Comparison of ENCODE assay signal across 2 cellular contexts in genomic region chr17:73560661-73561060, GRCh38.
TF ChIP-seq lines count a peak whose summit lies in the region.

No MANE protein-coding gene starts in this region.

TF ChIP-seq in SK-N-SH, 30 proteins besides CTCF, POLR2A, EP300 and RAD21 (continued from another document):
- no peak for TF ChIP-seq FOXM1 (IDR thresholded peaks at IDR 0.05; ENCODE audit: low read depth)
- TF ChIP-seq ZBTB33 (IDR thresholded peaks at IDR 0.05; ENCODE audit: borderline replicate concordance, low read depth) = no peak
- no peak for TF ChIP-seq NFIC (IDR thresholded peaks at IDR 0.05; ENCODE audit: borderline replicate concordance)
- TF ChIP-seq RXRA (IDR thresholded peaks at IDR 0.05; ENCODE audit: borderline replicate concordance, low read depth) = no peak
- TF ChIP-seq, protein P1, sequence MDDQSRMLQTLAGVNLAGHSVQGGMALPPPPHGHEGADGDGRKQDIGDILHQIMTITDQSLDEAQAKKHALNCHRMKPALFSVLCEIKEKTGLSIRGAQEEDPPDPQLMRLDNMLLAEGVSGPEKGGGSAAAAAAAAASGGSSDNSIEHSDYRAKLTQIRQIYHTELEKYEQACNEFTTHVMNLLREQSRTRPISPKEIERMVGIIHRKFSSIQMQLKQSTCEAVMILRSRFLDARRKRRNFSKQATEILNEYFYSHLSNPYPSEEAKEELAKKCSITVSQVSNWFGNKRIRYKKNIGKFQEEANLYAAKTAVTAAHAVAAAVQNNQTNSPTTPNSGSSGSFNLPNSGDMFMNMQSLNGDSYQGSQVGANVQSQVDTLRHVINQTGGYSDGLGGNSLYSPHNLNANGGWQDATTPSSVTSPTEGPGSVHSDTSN (IDR thresholded peaks at IDR 0.05) = no peak
- TF ChIP-seq GABPA (IDR thresholded peaks at IDR 0.05; ENCODE audit: low read depth) = no peak
- TF ChIP-seq NRF1 (IDR thresholded peaks at IDR 0.05; ENCODE audit: low read depth, low read length) = no peak
- no peak for TF ChIP-seq SMC3 (IDR thresholded peaks at IDR 0.05; ENCODE audit: low read depth, low read length)
- no peak for TF ChIP-seq REST (IDR thresholded peaks at IDR 0.05; ENCODE audit: low read depth, low read length)
- TF ChIP-seq YY1 (IDR thresholded peaks at IDR 0.05; ENCODE audit: low read depth) = no peak
- no peak for TF ChIP-seq ELF1 (IDR thresholded peaks at IDR 0.05)
- no peak for TF ChIP-seq SIN3A (IDR thresholded peaks at IDR 0.05; ENCODE audit: borderline replicate concordance, low read depth, low read length)
- TF ChIP-seq MXI1 (IDR thresholded peaks at IDR 0.05; ENCODE audit: low read depth, low read length) = no peak
- TF ChIP-seq RFX5 (IDR thresholded peaks at IDR 0.05; ENCODE audit: low read length) = no peak

TF ChIP-seq in SK-N-SH treated with all-trans-retinoic acid at 6 μM for 48 hours, 23 proteins besides CTCF, POLR2A, EP300 and RAD21 (continued from another document):
- TF ChIP-seq, protein P2, sequence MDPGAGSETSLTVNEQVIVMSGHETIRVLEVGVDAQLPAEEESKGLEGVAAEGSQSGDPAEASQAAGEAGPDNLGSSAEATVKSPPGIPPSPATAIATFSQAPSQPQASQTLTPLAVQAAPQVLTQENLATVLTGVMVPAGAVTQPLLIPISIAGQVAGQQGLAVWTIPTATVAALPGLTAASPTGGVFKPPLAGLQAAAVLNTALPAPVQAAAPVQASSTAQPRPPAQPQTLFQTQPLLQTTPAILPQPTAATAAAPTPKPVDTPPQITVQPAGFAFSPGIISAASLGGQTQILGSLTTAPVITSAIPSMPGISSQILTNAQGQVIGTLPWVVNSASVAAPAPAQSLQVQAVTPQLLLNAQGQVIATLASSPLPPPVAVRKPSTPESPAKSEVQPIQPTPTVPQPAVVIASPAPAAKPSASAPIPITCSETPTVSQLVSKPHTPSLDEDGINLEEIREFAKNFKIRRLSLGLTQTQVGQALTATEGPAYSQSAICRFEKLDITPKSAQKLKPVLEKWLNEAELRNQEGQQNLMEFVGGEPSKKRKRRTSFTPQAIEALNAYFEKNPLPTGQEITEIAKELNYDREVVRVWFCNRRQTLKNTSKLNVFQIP (CRISPR knock-in tag; IDR thresholded peaks at IDR 0.05; ENCODE audit: borderline replicate concordance, low read depth) = no peak
- TF ChIP-seq PATZ1 (CRISPR knock-in tag; IDR thresholded peaks at IDR 0.05; ENCODE audit: borderline replicate concordance) = no peak
- TF ChIP-seq BACH2 (CRISPR knock-in tag; IDR thresholded peaks at IDR 0.05; ENCODE audit: borderline replicate concordance) = no peak
- TF ChIP-seq ESRRG (CRISPR knock-in tag; IDR thresholded peaks at IDR 0.05) = no peak
- TF ChIP-seq TCF4 (CRISPR knock-in tag; IDR thresholded peaks at IDR 0.05; ENCODE audit: borderline replicate concordance) = no peak
- no peak for TF ChIP-seq ZFP30 (CRISPR knock-in tag; IDR thresholded peaks at IDR 0.05)
- no peak for TF ChIP-seq PPARA (CRISPR knock-in tag; IDR thresholded peaks at IDR 0.05; ENCODE audit: borderline replicate concordance)
- TF ChIP-seq ZFP3 (CRISPR knock-in tag; IDR thresholded peaks at IDR 0.05) = no peak
